Comparison of ENCODE assay signal across 18 cellular contexts in the genomic region with DNA sequence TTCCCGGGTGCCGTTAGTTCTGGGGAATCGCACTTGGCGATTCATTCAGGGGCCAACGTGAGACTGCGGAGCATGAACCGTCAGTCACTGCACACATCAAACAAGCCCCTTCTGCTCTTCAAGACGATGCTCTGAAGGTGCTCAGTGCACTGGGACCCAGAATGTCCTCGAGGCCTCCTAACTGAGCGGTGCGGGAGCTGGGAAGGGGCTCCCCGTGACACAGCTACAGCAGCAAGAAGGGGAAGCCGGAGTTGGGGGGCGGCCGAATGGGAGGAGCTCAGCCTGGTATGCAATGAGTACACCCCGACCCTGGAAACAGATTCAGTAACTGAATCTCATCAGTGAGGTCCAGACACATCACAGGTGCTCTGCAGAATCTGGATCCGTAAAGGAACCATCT.
A peak's percentile ranks its signal among the peaks of the same experiment; 100 is the strongest.
DNase-seq lines count a peak whose midpoint lies in the region; TF ChIP-seq lines count a peak whose summit lies in the region.
"Had no signal": no experiment of that assay in that cellular context is flagged by ENCODE, and none has a peak within 500 bp of the region (broad histone marks: within the 10 kb centered on the region; RNA-seq: fewer than 3 reads in every experiment).

No MANE protein-coding gene starts in this region.

- 62 to 63% methylated on average over 17 of the region's 17 CpGs for WGBS in tibial nerve, 2 donors

- DNase-seq in glutamatergic neuron = no peak
- peak; percentile 63 for DNase-seq in posterior vena cava (ENCODE audit: low spot score)
- DNase-seq in left ventricle myocardium inferior = no peak
- no peak for DNase-seq in tibial nerve (ENCODE audit: low spot score in 2 of 2)
- DNase-seq in dedifferentiated amniotic fluid mesenchymal stem cell (ENCODE audit: extremely low spot score) = no peak
- DNase-seq: 8988T; ACHN; AML-193; BE2C; Calu3; CD4-positive, alpha-beta memory T cell; COR-L47; GM23248; H7; HCEC 1CT had no signal

- no peaks in the 10 kb centered on the region for H3K36me3 Mint-ChIP-seq in glutamatergic neuron (ENCODE audit: unreplicated experiment)
- H3K36me3 Mint-ChIP-seq: CD4-positive, alpha-beta memory T cell had no signal

- H3K36me3 ChIP-seq in left ventricle myocardium inferior (no peaks in the 10 kb centered on the region), tibial nerve (no peaks in the 10 kb centered on the region)
- H3K36me3 ChIP-seq: BE2C; BLaER1 treated with 17β-estradiol and CSF1 and Interleukin-3, amounts not matched to agents 10 nM and 100 nM had no signal

- no peak for TF ChIP-seq POLR2A in tibial nerve (IDR thresholded peaks at IDR 0.05)

- no peak overlapping the region for H3K4me3 ChIP-seq in left ventricle myocardium inferior
- no peak overlapping the region for H3K4me3 ChIP-seq in tibial nerve
- H3K4me3 ChIP-seq: A549; BLaER1 treated with 17β-estradiol and CSF1 and Interleukin-3, amounts not matched to agents 10 nM and 100 nM; GM23248 had no signal

- no peak for TF ChIP-seq EP300 in tibial nerve (IDR thresholded peaks at IDR 0.05)

- H3K4me1 ChIP-seq in left ventricle myocardium inferior = no peaks in the 10 kb centered on the region
- H3K4me1 ChIP-seq in tibial nerve = no peaks in the 10 kb centered on the region
- H3K4me1 ChIP-seq: A549, BE2C had no signal

- H3K27ac Mint-ChIP-seq in glutamatergic neuron (ENCODE audit: unreplicated experiment) = no peak overlapping the region
- H3K27ac Mint-ChIP-seq: CD4-positive, alpha-beta memory T cell had no signal

- TF ChIP-seq CTCF in C4-2B (conservative IDR thresholded peaks at IDR 0.05) (no peak), glutamatergic neuron (IDR thresholded peaks at IDR 0.05; ENCODE audit: partially characterized antibody, unreplicated experiment) (no peak), left ventricle myocardium inferior (IDR thresholded peaks at IDR 0.05; ENCODE audit: borderline replicate concordance) (no peak), tibial nerve (IDR thresholded peaks at IDR 0.05) (no peak)

- peaks cover 2% of the 10 kb centered on the region for H3K4me1 Mint-ChIP-seq in glutamatergic neuron (ENCODE audit: low read depth, unreplicated experiment)
- H3K4me1 Mint-ChIP-seq: CD4-positive, alpha-beta memory T cell had no signal

- no peaks in the 10 kb centered on the region for H3K9me3 ChIP-seq in left ventricle myocardium inferior (replicated peaks)
- no peaks in the 10 kb centered on the region for H3K9me3 ChIP-seq in tibial nerve
- H3K9me3 ChIP-seq: A549; BE2C; BLaER1 treated with 17β-estradiol and CSF1 and Interleukin-3, amounts not matched to agents 10 nM and 100 nM had no signal

- H3K9me3 Mint-ChIP-seq in glutamatergic neuron (ENCODE audit: unreplicated experiment) = peaks cover 5% of the 10 kb centered on the region

- H3K27me3 ChIP-seq in left ventricle myocardium inferior (ENCODE audit: low read depth) = peaks cover 84% of the 10 kb centered on the region
- no peaks in the 10 kb centered on the region for H3K27me3 ChIP-seq in tibial nerve
- H3K27me3 ChIP-seq: BLaER1 treated with 17β-estradiol and CSF1 and Interleukin-3, amounts not matched to agents 10 nM and 100 nM had no signal

- peak overlapping the region; percentile 25 for H3K4me3 Mint-ChIP-seq in glutamatergic neuron (ENCODE audit: unreplicated experiment)
- H3K4me3 Mint-ChIP-seq: CD4-positive, alpha-beta memory T cell had no signal

- H3K27me3 Mint-ChIP-seq in glutamatergic neuron (ENCODE audit: unreplicated experiment) = no peaks in the 10 kb centered on the region

- intact Hi-C loops in posterior vena cava (cut with DNase I) (no loop called here), left ventricle myocardium inferior (cut with micrococcal nuclease) (no loop called here)

- H3K27ac ChIP-seq in C4-2B (peak overlapping the region; percentile 92), left ventricle myocardium inferior (replicated peaks) (no peak overlapping the region), tibial nerve (no peak overlapping the region)
- H3K27ac ChIP-seq: A549; BLaER1 treated with 17β-estradiol and CSF1 and Interleukin-3, amounts not matched to agents 10 nM and 100 nM; GM23248 had no signal
